Comparison of ENCODE assay signal across 11 cellular contexts in the genomic region with DNA sequence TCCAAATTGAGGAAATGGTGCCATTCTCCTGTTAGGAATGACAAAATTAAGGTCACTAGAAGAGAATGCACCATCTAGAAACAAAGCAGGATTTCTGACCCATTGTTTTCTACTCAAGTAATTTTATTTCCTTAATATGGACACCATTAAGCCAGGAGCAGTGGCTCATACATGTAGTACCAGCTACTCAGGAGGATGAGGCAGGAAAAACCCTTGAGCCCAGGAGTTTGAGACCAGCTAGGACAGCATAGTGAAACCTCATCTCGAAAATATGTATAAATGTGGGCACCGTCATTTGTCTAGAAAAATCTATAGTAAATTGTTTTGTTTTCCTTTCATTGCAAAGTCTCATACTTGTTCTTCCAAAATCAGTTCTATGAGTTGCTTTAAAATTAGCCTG. TPM values are rescaled to one million over a fixed set of nuclear protein-coding genes. Genes with fewer than 3 reads are reported as not detected.
DNase-seq lines count a peak whose midpoint lies in the region; ATAC-seq, FAIRE-seq and TF ChIP-seq lines count a peak whose summit lies in the region.
"Had no signal": no experiment of that assay in that cellular context is flagged by ENCODE, and none has a peak within 500 bp of the region (broad histone marks: within the 10 kb centered on the region; RNA-seq: fewer than 3 reads in every experiment).

No MANE protein-coding gene starts in this region.

- no peak for FAIRE-seq in urothelium cell line (lab: Jason Lieb, UNC)

- peak overlapping the region; percentile 18; the same call in 1 of the 2 replicates for H3K9ac ChIP-seq in Karpas-422 (ENCODE audit: low read length)

- no peaks in the 10 kb centered on the region for H3K9me2 ChIP-seq in Karpas-422 (replicated peaks; ENCODE audit: insufficient read depth, low read length)

- H3K4me1 ChIP-seq in Karpas-422 (ENCODE audit: low read length), result peaks cover 23% of the 10 kb centered on the region
- H3K4me1 ChIP-seq in effector memory CD4-positive, alpha-beta T cell (ENCODE audit: control insufficient read depth, insufficient read depth, low read length, poor library complexity, severe bottlenecking), result peaks cover 4% of the 10 kb centered on the region
- H3K4me1 ChIP-seq: left lung had no signal

- H3K4me3 ChIP-seq in GM12864 (ENCODE audit: low read depth, low read length) (peak overlapping the region; percentile 8; the same call in 1 of the 2 replicates), Karpas-422 (ENCODE audit: low read length) (peak overlapping the region; percentile 56)
- H3K4me3 ChIP-seq in effector memory CD4-positive, alpha-beta T cell (ENCODE audit: insufficient read depth, low read depth, low read length, poor library complexity, severe bottlenecking), result peak overlapping the region; percentile 45
- H3K4me3 ChIP-seq: left lung, SK-N-MC had no signal

- H3K36me3 ChIP-seq in Karpas-422 (ENCODE audit: insufficient read depth, low read length), result no peaks in the 10 kb centered on the region
- no peaks in the 10 kb centered on the region for H3K36me3 ChIP-seq in effector memory CD4-positive, alpha-beta T cell (ENCODE audit: control insufficient read depth, insufficient read depth, low read length)
- H3K36me3 ChIP-seq: left lung had no signal

- H2AFZ ChIP-seq in Karpas-422 (ENCODE audit: low read length), result peak overlapping the region; percentile 79; the same call in 1 of the 2 replicates

- TF ChIP-seq CTCF in GM12864 (IDR thresholded peaks at IDR 0.05; ENCODE audit: low read depth, low read length, missing control alignments), result no peak

- no peaks in the 10 kb centered on the region for H3K27me3 ChIP-seq in Karpas-422 (ENCODE audit: low read length)
- H3K27me3 ChIP-seq in effector memory CD4-positive, alpha-beta T cell (replicated peaks; ENCODE audit: control insufficient read depth, insufficient read depth, low read length, poor library complexity, severe bottlenecking), result no peaks in the 10 kb centered on the region
- H3K27me3 ChIP-seq: left lung had no signal

- DNase-seq in GM12864 (ENCODE audit: low read depth) (no peak), Karpas-422 (no peak), urothelium cell line (ENCODE audit: low spot score) (no peak), A172 (ENCODE audit: low spot score) (no peak)
- DNase-seq in effector memory CD4-positive, alpha-beta T cell, result no peak
- DNase-seq: activated effector memory CD4-positive, alpha-beta T cell treated with Interleukin-2 at 50 U/mL for 16 hours; left lung; NCI-H1436 treated with DMSO at 0.1 percent for 48 hours had no signal

- H3K9me3 ChIP-seq in Karpas-422 (ENCODE audit: low read length), result no peaks in the 10 kb centered on the region
- no peaks in the 10 kb centered on the region for H3K9me3 ChIP-seq in effector memory CD4-positive, alpha-beta T cell (ENCODE audit: control insufficient read depth, low read length)
- H3K9me3 ChIP-seq: left lung had no signal

- no peaks in the 10 kb centered on the region for H3K36me3 Mint-ChIP-seq in stimulated activated memory B cell treated with anti-CD40 and anti-IgM and Interleukin-4, amounts not matched to agents 10 μg/mL and 1 μg/mL and 100 μg/mL, for 72 hours

- H3K27me3 Mint-ChIP-seq in stimulated activated memory B cell treated with anti-CD40 and anti-IgM and Interleukin-4, amounts not matched to agents 10 μg/mL and 1 μg/mL and 100 μg/mL, for 72 hours, result no peaks in the 10 kb centered on the region

- peak overlapping the region; percentile 96 for H3K27ac Mint-ChIP-seq in stimulated activated memory B cell treated with anti-CD40 and anti-IgM and Interleukin-4, amounts not matched to agents 10 μg/mL and 1 μg/mL and 100 μg/mL, for 72 hours

- H3K79me2 ChIP-seq in Karpas-422 (ENCODE audit: low read length), result no peaks in the 10 kb centered on the region

- H3K4me2 ChIP-seq in Karpas-422 (ENCODE audit: low read depth, low read length, poor library complexity, severe bottlenecking), result peak overlapping the region; percentile 70

- no peak overlapping the region for H3K27ac ChIP-seq in Karpas-422 (ENCODE audit: low read length)
- H3K27ac ChIP-seq in effector memory CD4-positive, alpha-beta T cell (ENCODE audit: insufficient read depth, low read length, poor library complexity, severe bottlenecking), result no peak overlapping the region
- H3K27ac ChIP-seq: SK-N-MC had no signal

- no peaks in the 10 kb centered on the region for H4K20me1 ChIP-seq in Karpas-422 (ENCODE audit: insufficient read depth, low read depth, low read length)

- H3K4me1 Mint-ChIP-seq in stimulated activated memory B cell treated with anti-CD40 and anti-IgM and Interleukin-4, amounts not matched to agents 10 μg/mL and 1 μg/mL and 100 μg/mL, for 72 hours, result peaks cover 42% of the 10 kb centered on the region

- peak overlapping the region; percentile 78 for H3K4me3 Mint-ChIP-seq in stimulated activated memory B cell treated with anti-CD40 and anti-IgM and Interleukin-4, amounts not matched to agents 10 μg/mL and 1 μg/mL and 100 μg/mL, for 72 hours

- H3K9me3 Mint-ChIP-seq in stimulated activated memory B cell treated with anti-CD40 and anti-IgM and Interleukin-4, amounts not matched to agents 10 μg/mL and 1 μg/mL and 100 μg/mL, for 72 hours, result no peaks in the 10 kb centered on the region

- peak; percentile 32 for ATAC-seq in stimulated activated memory B cell treated with anti-CD40 and anti-IgM and Interleukin-4, amounts not matched to agents 10 μg/mL and 1 μg/mL and 100 μg/mL, for 72 hours
- ATAC-seq in GM18907 (IDR thresholded peaks at IDR 0.05; ENCODE audit: unreplicated experiment), result no peak

RNA-seq across cellular contexts. Expression of gene AP1G1, which starts 9.1 kb away (rescaled TPM):
- 71.0 and 78.8 TPM in 2 replicates for total RNA-seq in Karpas-422 (2014; rRNA removed; shearing (Covaris generic); ENCODE audit: low replicate concordance)
- 49.8 and 52.8 TPM in 2 replicates for total RNA-seq in A172 (2014; rRNA removed; shearing (Covaris generic))

RNA-seq across cellular contexts. Expression of gene ATXN1L, which starts 28.1 kb away (rescaled TPM):
- total RNA-seq in Karpas-422 (2014; rRNA removed; shearing (Covaris generic); ENCODE audit: low replicate concordance), result 12.2 and 15.1 TPM in 2 replicates
- total RNA-seq in A172 (2014; rRNA removed; shearing (Covaris generic)), result 6.5 and 7.5 TPM in 2 replicates
